ENCODE assay signal across 1 cellular context in genomic region chr9:130936285-130937117, GRCh38.
TF ChIP-seq lines count a peak whose summit lies in the region.

No MANE protein-coding gene starts in this region.

TF ChIP-seq in HepG2, 621 proteins besides CTCF, POLR2A, EP300 and RAD21 (continued from another document):
- peak; percentile 50; the same call in 1 of the 2 replicates for TF ChIP-seq ZNF646 (CRISPR knock-in tag; IDR thresholded peaks at IDR 0.05)
- no peak for TF ChIP-seq ZNF30 (CRISPR knock-in tag; IDR thresholded peaks at IDR 0.05)
- TF ChIP-seq NFE2L2 (IDR thresholded peaks at IDR 0.05; ENCODE audit: low read length) = no peak
- no peak for TF ChIP-seq NPAS2 (CRISPR knock-in tag; IDR thresholded peaks at IDR 0.05; ENCODE audit: borderline replicate concordance)
- TF ChIP-seq GTF2F1 (IDR thresholded peaks at IDR 0.05; ENCODE audit: low read length) = no peak
- TF ChIP-seq JUN (CRISPR knock-in tag; IDR thresholded peaks at IDR 0.05) = no peak
- TF ChIP-seq BCL6 (CRISPR knock-in tag; IDR thresholded peaks at IDR 0.05) = no peak
- TF ChIP-seq ZBTB42 (CRISPR knock-in tag; IDR thresholded peaks at IDR 0.05) = no peak
- TF ChIP-seq, protein P1, sequence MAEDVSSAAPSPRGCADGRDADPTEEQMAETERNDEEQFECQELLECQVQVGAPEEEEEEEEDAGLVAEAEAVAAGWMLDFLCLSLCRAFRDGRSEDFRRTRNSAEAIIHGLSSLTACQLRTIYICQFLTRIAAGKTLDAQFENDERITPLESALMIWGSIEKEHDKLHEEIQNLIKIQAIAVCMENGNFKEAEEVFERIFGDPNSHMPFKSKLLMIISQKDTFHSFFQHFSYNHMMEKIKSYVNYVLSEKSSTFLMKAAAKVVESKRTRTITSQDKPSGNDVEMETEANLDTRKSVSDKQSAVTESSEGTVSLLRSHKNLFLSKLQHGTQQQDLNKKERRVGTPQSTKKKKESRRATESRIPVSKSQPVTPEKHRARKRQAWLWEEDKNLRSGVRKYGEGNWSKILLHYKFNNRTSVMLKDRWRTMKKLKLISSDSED (CRISPR knock-in tag; IDR thresholded peaks at IDR 0.05) = no peak
- no peak for TF ChIP-seq MED1 (CRISPR knock-in tag; IDR thresholded peaks at IDR 0.05)
- TF ChIP-seq DR1 (CRISPR knock-in tag; IDR thresholded peaks at IDR 0.05) = no peak
- 0 out of 2 replicates have a peak, but pooled peaks have one; percentile 40 for TF ChIP-seq HNRNPL (IDR thresholded peaks at IDR 0.05; ENCODE audit: low read depth, low read length)
- TF ChIP-seq PRDM15 (CRISPR knock-in tag; IDR thresholded peaks at IDR 0.05) = peak; percentile 79
- no peak for TF ChIP-seq ZFP90 (CRISPR knock-in tag; IDR thresholded peaks at IDR 0.05; ENCODE audit: borderline replicate concordance)
- TF ChIP-seq ZNF546 (CRISPR knock-in tag; conservative IDR thresholded peaks at IDR 0.05) = no peak
- TF ChIP-seq SAP130 (CRISPR knock-in tag; IDR thresholded peaks at IDR 0.05; ENCODE audit: low read depth) = peak; percentile 26; the same call in 1 of the 2 replicates
- TF ChIP-seq, protein P2, sequence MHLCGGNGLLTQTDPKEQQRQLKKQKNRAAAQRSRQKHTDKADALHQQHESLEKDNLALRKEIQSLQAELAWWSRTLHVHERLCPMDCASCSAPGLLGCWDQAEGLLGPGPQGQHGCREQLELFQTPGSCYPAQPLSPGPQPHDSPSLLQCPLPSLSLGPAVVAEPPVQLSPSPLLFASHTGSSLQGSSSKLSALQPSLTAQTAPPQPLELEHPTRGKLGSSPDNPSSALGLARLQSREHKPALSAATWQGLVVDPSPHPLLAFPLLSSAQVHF (CRISPR knock-in tag; IDR thresholded peaks at IDR 0.05) = no peak
- TF ChIP-seq ZNF782 (CRISPR knock-in tag; IDR thresholded peaks at IDR 0.05; ENCODE audit: borderline replicate concordance) = no peak
- TF ChIP-seq ZNF703 (CRISPR knock-in tag; IDR thresholded peaks at IDR 0.05; ENCODE audit: borderline replicate concordance) = no peak
- peak; percentile 11; the same call in 1 of the 2 replicates for TF ChIP-seq CEBPB (IDR thresholded peaks at IDR 0.05; ENCODE audit: borderline replicate concordance, low read depth, low read length)
- TF ChIP-seq CCAR2 (optimal IDR thresholded peaks at IDR 0.05; ENCODE audit: low read depth, low read length) = no peak
- no peak for TF ChIP-seq MEIS2 (CRISPR knock-in tag; IDR thresholded peaks at IDR 0.05)
- TF ChIP-seq HDAC2 (CRISPR knock-in tag; IDR thresholded peaks at IDR 0.05) = peak; percentile 4; the same call in 1 of the 2 replicates
- TF ChIP-seq SIX4 (CRISPR knock-in tag; IDR thresholded peaks at IDR 0.05) = no peak
- no peak for TF ChIP-seq ZNF572 (CRISPR knock-in tag; IDR thresholded peaks at IDR 0.05)
- TF ChIP-seq USF2 (IDR thresholded peaks at IDR 0.05; ENCODE audit: low read depth, low read length) = no peak
- 0 out of 2 replicates have a peak, but pooled peaks have one; percentile 18 for TF ChIP-seq USF2 (CRISPR knock-in tag; IDR thresholded peaks at IDR 0.05; ENCODE audit: borderline replicate concordance)
- no peak for TF ChIP-seq NCOA1 (CRISPR knock-in tag; IDR thresholded peaks at IDR 0.05)
- no peak for TF ChIP-seq ZNF557 (CRISPR knock-in tag; IDR thresholded peaks at IDR 0.05)
- TF ChIP-seq TOE1 (CRISPR knock-in tag; IDR thresholded peaks at IDR 0.05) = no peak
- TF ChIP-seq KDM3A (CRISPR knock-in tag; IDR thresholded peaks at IDR 0.05; ENCODE audit: low read depth) = 0 out of 2 replicates have a peak, but pooled peaks have one; percentile 34
- TF ChIP-seq KDM5B (CRISPR knock-in tag; IDR thresholded peaks at IDR 0.05; ENCODE audit: borderline replicate concordance) = no peak
- no peak for TF ChIP-seq KAT7 (CRISPR knock-in tag; IDR thresholded peaks at IDR 0.05; ENCODE audit: borderline replicate concordance)
- TF ChIP-seq ZFP62 (CRISPR knock-in tag; IDR thresholded peaks at IDR 0.05) = no peak
